In genomic region chr10:2214805-2215204, GRCh38 we compare ENCODE assay signal across 18 cellular contexts.
"Had no signal": no experiment of that assay in that cellular context is flagged by ENCODE, and none has a peak within 500 bp of the region (broad histone marks: within the 10 kb centered on the region; RNA-seq: fewer than 3 reads in every experiment).

No MANE protein-coding gene starts in this region.

- H3K4me3 ChIP-seq: left ventricle myocardium inferior, right lobe of liver, suprapubic skin, transverse colon had no signal

- DNase-seq: activated CD4-positive, alpha-beta memory T cell treated with anti-CD3 and anti-CD28 coated beads for 36 hours; activated CD4-positive, alpha-beta T cell treated with anti-CD3 and anti-CD28 coated beads for 36 hours; activated CD8-positive, alpha-beta memory T cell treated with anti-CD3 and anti-CD28 coated beads, Interleukin-2, amount 10 ng/mL, durations not matched to agents 7 days and 5 days; effector memory CD8-positive, alpha-beta T cell; foreskin melanocyte; glutamatergic neuron; hypothalamus; kidney; left ventricle myocardium inferior; natural killer cell; right lobe of liver; small intestine; stimulated activated CD4-positive, alpha-beta T cell treated with anti-CD3 and anti-CD28 coated beads, Interleukin-4, amount 100 ng/mL, for 1 hour; stimulated activated naive CD8-positive, alpha-beta T cell treated with anti-CD3 and anti-CD28 coated beads, Interleukin-15, amount 100 ng/mL, for 72 hours; transverse colon; WERI-Rb-1 had no signal

- H3K4me3 Mint-ChIP-seq: activated CD4-positive, alpha-beta memory T cell treated with anti-CD3 and anti-CD28 coated beads for 36 hours; activated CD4-positive, alpha-beta T cell treated with anti-CD3 and anti-CD28 coated beads for 36 hours; activated CD8-positive, alpha-beta memory T cell treated with anti-CD3 and anti-CD28 coated beads, Interleukin-2, amount 10 ng/mL, durations not matched to agents 7 days and 5 days; activated naive CD8-positive, alpha-beta T cell; effector memory CD8-positive, alpha-beta T cell; natural killer cell; stimulated activated naive CD8-positive, alpha-beta T cell treated with anti-CD3 and anti-CD28 coated beads, Interleukin-15, amount 100 ng/mL, for 72 hours had no signal

- H3K9me3 Mint-ChIP-seq: activated CD4-positive, alpha-beta memory T cell treated with anti-CD3 and anti-CD28 coated beads for 36 hours had no signal

- H3K4me1 Mint-ChIP-seq: activated CD4-positive, alpha-beta T cell treated with anti-CD3 and anti-CD28 coated beads for 36 hours; activated CD8-positive, alpha-beta memory T cell treated with anti-CD3 and anti-CD28 coated beads, Interleukin-2, amount 10 ng/mL, durations not matched to agents 7 days and 5 days; natural killer cell; stimulated activated naive CD8-positive, alpha-beta T cell treated with anti-CD3 and anti-CD28 coated beads, Interleukin-15, amount 100 ng/mL, for 72 hours had no signal

- H3K27ac Mint-ChIP-seq: activated CD4-positive, alpha-beta memory T cell treated with anti-CD3 and anti-CD28 coated beads for 36 hours; activated CD4-positive, alpha-beta T cell treated with anti-CD3 and anti-CD28 coated beads for 36 hours; activated CD8-positive, alpha-beta memory T cell treated with anti-CD3 and anti-CD28 coated beads, Interleukin-2, amount 10 ng/mL, durations not matched to agents 7 days and 5 days; activated naive CD8-positive, alpha-beta T cell; effector memory CD8-positive, alpha-beta T cell; natural killer cell; stimulated activated naive CD8-positive, alpha-beta T cell treated with anti-CD3 and anti-CD28 coated beads, Interleukin-15, amount 100 ng/mL, for 72 hours had no signal

- H3K36me3 Mint-ChIP-seq: activated CD4-positive, alpha-beta memory T cell treated with anti-CD3 and anti-CD28 coated beads for 36 hours; activated CD8-positive, alpha-beta memory T cell treated with anti-CD3 and anti-CD28 coated beads, Interleukin-2, amount 10 ng/mL, durations not matched to agents 7 days and 5 days; activated naive CD8-positive, alpha-beta T cell; natural killer cell had no signal

- ATAC-seq: activated CD4-positive, alpha-beta T cell treated with anti-CD3 and anti-CD28 coated beads for 36 hours; activated CD8-positive, alpha-beta memory T cell treated with anti-CD3 and anti-CD28 coated beads, Interleukin-2, amount 10 ng/mL, durations not matched to agents 7 days and 5 days; effector memory CD8-positive, alpha-beta T cell; natural killer cell; right lobe of liver; stimulated activated naive CD8-positive, alpha-beta T cell treated with anti-CD3 and anti-CD28 coated beads, Interleukin-15, amount 100 ng/mL, for 72 hours had no signal

- H3K27me3 Mint-ChIP-seq: activated CD8-positive, alpha-beta memory T cell treated with anti-CD3 and anti-CD28 coated beads, Interleukin-2, amount 10 ng/mL, durations not matched to agents 7 days and 5 days had no signal
